In genomic region chr5:124986667-124987066, GRCh38 we compare ENCODE assay signal across 30 cellular contexts.
DNase-seq lines count a peak whose midpoint lies in the region; ATAC-seq and TF ChIP-seq lines count a peak whose summit lies in the region.
"Had no signal": no experiment of that assay in that cellular context is flagged by ENCODE, and none has a peak within 500 bp of the region (broad histone marks: within the 10 kb centered on the region; RNA-seq: fewer than 3 reads in every experiment).

No MANE protein-coding gene starts in this region.

- peaks cover 16% of the 10 kb centered on the region for H3K9me3 Mint-ChIP-seq in activated T-cell treated with anti-CD3 and anti-CD28 coated beads, Interleukin-2, amount 50 U/mL, for 4 hours

- CTCF ChIA-PET in RWPE1 (lab: Yijun Ruan, JAX) = interaction anchor here (0.6 to 0.8 kb wide), 3 partner anchors 63 to 442 kb away, joined by 3 read pairs; no protein-coding TSS in a partner anchor

- no peaks in the 10 kb centered on the region for H3K27me3 Mint-ChIP-seq in activated T-cell treated with anti-CD3 and anti-CD28 coated beads, Interleukin-2, amount 50 U/mL, for 4 hours (ENCODE audit: low read depth)
- H3K27me3 Mint-ChIP-seq: activated CD4-positive, alpha-beta memory T cell treated with anti-CD3 and anti-CD28 coated beads for 36 hours; progenitor cell of endocrine pancreas; stimulated activated naive B cell treated with anti-CD40 and anti-IgM and Interleukin-4, amounts not matched to agents 10 μg/mL and 1 μg/mL and 100 μg/mL, for 72 hours had no signal

- peak; percentile 48 for ATAC-seq in GM18498 (IDR thresholded peaks at IDR 0.05; ENCODE audit: unreplicated experiment)
- ATAC-seq in GM21390 (IDR thresholded peaks at IDR 0.05; ENCODE audit: unreplicated experiment) = peak; percentile 57
- ATAC-seq in GM18858 (IDR thresholded peaks at IDR 0.05; ENCODE audit: unreplicated experiment) = no peak
- no peak for ATAC-seq in activated T-cell treated with anti-CD3 and anti-CD28 coated beads, Interleukin-2, amount 50 U/mL, for 4 hours
- ATAC-seq: activated CD4-positive, CD25-positive, alpha-beta regulatory T cell treated with anti-CD3 and anti-CD28 coated beads, Interleukin-2, amount 50 U/mL, for 24 hours; left lung; stimulated activated naive B cell treated with anti-CD40 and anti-IgM and Interleukin-4, amounts not matched to agents 10 μg/mL and 1 μg/mL and 100 μg/mL, for 72 hours had no signal

- POLR2A ChIA-PET in RWPE1 (lab: Yijun Ruan, JAX; ENCODE audit: low non-redundant PET) = no interaction called here

- H3K4me1 Mint-ChIP-seq in activated T-cell treated with anti-CD3 and anti-CD28 coated beads, Interleukin-2, amount 50 U/mL, for 4 hours (ENCODE audit: low read depth) = no peaks in the 10 kb centered on the region

- no peak overlapping the region for H3K4me3 Mint-ChIP-seq in activated T-cell treated with anti-CD3 and anti-CD28 coated beads, Interleukin-2, amount 50 U/mL, for 4 hours
- H3K4me3 Mint-ChIP-seq: activated CD4-positive, alpha-beta memory T cell treated with anti-CD3 and anti-CD28 coated beads for 36 hours; stimulated activated naive B cell treated with anti-CD40 and anti-IgM and Interleukin-4, amounts not matched to agents 10 μg/mL and 1 μg/mL and 100 μg/mL, for 72 hours had no signal

- no peaks in the 10 kb centered on the region for H3K36me3 Mint-ChIP-seq in activated T-cell treated with anti-CD3 and anti-CD28 coated beads, Interleukin-2, amount 50 U/mL, for 4 hours (ENCODE audit: insufficient read depth)
- H3K36me3 Mint-ChIP-seq: activated CD4-positive, alpha-beta memory T cell treated with anti-CD3 and anti-CD28 coated beads for 36 hours had no signal

- TF ChIP-seq CTCF in RWPE1 (conservative IDR thresholded peaks at IDR 0.05; ENCODE audit: low read depth) = no peak

- H3K27ac ChIP-seq in RWPE1 (no peak overlapping the region), epithelial cell of prostate (peak overlapping the region; percentile 25)
- H3K27ac ChIP-seq: coronary artery, esophagus squamous epithelium, left lung, sigmoid colon, SK-N-MC had no signal

- DNase-seq in RWPE1 (ENCODE audit: low spot score) (peak; percentile 82), epithelial cell of prostate (ENCODE audit: low read depth, low spot score) (peak; percentile 39), NCI-H2107 treated with DMSO at 0.1 percent for 48 hours (lab: John Stamatoyannopoulos, UW; ENCODE audit: unreplicated experiment) (no peak), AML-193 (lab: John Stamatoyannopoulos, UW) (no peak)
- DNase-seq in activated T-cell treated with anti-CD3 and anti-CD28 coated beads, Interleukin-2, amount 50 U/mL, for 4 hours = no peak
- DNase-seq: ACHN; activated CD4-positive, alpha-beta memory T cell treated with anti-CD3 and anti-CD28 coated beads for 36 hours; activated CD8-positive, alpha-beta memory T cell treated with anti-CD3 and anti-CD28 coated beads, Interleukin-2, amount 50 U/mL, for 4 hours; activated naive CD4-positive, alpha-beta T cell treated with anti-CD3 and anti-CD28 coated beads, Interleukin-2, amount 50 U/mL, for 16 hours; amygdala; DMS153; effector memory CD4-positive, alpha-beta T cell; esophagus squamous epithelium; H7; KBM-7; left lung; MG63; NCI-H1694; NCI-H510A; NK-92 treated with Interleukin-12 subunit alpha and Interleukin-12 subunit beta, amount 100 ng/mL, for 24 hours; sigmoid colon; stimulated activated CD4-positive, alpha-beta T cell treated with anti-CD3 and anti-CD28 coated beads, Interleukin-15, amount 100 ng/mL, for 24 hours; stimulated activated naive B cell treated with anti-CD40 and anti-IgM and Interleukin-4, amounts not matched to agents 10 μg/mL and 1 μg/mL and 100 μg/mL, for 72 hours had no signal

Comparison
In these comparisons a context has a peak if more than half of its experiments do, and no peak if none do; other contexts are left out.
1. ATAC-seq: peak in GM18498 (single experiment) and GM21390 (single experiment); none in GM18858 (single experiment) and activated T-cell treated with anti-CD3 and anti-CD28 coated beads, Interleukin-2, amount 50 U/mL, for 4 hours (0 of 2).
2. DNase-seq: peak in RWPE1 (single experiment) and epithelial cell of prostate (single experiment); none in NCI-H2107 treated with DMSO at 0.1 percent for 48 hours (single experiment), activated T-cell treated with anti-CD3 and anti-CD28 coated beads, Interleukin-2, amount 50 U/mL, for 4 hours (single experiment) and AML-193 (0 of 2).